ENCODE assay signal across 22 cellular contexts in the genomic region with DNA sequence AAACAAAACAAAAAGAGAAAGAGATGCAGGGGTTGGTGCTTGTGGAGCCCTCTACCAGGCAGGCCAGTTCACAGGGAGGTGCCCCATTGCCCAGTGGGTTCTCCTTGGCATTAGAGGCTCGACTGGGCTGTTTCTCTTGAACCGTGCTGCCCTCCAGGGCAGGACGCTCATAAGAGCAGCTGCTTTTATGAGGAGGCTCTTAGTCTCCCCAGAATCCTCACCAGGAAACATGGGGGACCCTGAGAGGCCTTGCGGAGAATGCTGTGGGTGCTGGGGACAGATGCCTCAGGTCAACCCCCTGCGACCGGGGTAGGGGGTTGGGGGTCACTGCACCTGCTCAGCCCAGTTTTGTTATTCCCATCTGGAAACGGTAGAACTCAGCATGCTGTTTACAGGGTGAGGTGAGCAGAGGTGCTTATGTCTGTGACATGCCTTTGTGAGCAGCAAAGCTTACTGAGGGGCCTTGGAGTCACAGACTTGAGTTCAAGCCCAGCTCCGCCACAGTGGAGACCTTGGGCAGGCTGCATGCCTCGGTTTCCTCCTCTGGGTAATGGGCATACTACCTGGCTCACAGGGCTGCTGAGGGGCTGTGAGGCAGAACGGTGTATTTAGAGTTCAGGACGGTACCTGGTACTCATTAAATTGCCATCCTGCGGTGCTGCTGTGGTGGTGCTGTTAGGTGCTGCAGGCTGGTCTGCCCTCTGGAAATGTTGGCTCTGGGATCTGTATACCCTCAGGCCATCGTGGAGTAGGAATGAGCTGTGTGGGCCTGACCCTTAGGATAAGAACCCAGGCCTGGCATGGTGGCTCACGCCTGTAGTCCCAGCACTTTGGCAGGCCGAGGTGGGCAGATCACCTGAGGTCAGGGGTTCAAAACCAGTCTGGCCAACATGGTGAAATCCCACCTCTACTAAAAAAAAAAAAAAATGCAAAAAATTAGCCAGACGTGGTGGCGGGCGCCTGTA. TPM values are rescaled to one million over a fixed set of nuclear protein-coding genes. Genes with fewer than 3 reads are reported as not detected.
DNase-seq lines count a peak whose midpoint lies in the region; ATAC-seq and TF ChIP-seq lines count a peak whose summit lies in the region.
"Had no signal": no experiment of that assay in that cellular context is flagged by ENCODE, and none has a peak within 500 bp of the region (broad histone marks: within the 10 kb centered on the region; RNA-seq: fewer than 3 reads in every experiment).

No MANE protein-coding gene starts in this region.

- H3K4me3 Mint-ChIP-seq in activated CD4-positive, alpha-beta T cell treated with anti-CD3 and anti-CD28 coated beads, Interleukin-2, amount 10 ng/mL, durations not matched to agents 7 days and 5 days: no peak overlapping the region
- no peak overlapping the region for H3K4me3 Mint-ChIP-seq in endothelial cell (ENCODE audit: unreplicated experiment)
- H3K4me3 Mint-ChIP-seq: activated CD8-positive, alpha-beta T cell treated with anti-CD3 and anti-CD28 coated beads for 36 hours had no signal

- no peaks in the 10 kb centered on the region for H3K36me3 Mint-ChIP-seq in activated CD4-positive, alpha-beta T cell treated with anti-CD3 and anti-CD28 coated beads, Interleukin-2, amount 10 ng/mL, durations not matched to agents 7 days and 5 days (ENCODE audit: low read depth)
- H3K36me3 Mint-ChIP-seq in endothelial cell (ENCODE audit: low read depth, unreplicated experiment): no peaks in the 10 kb centered on the region
- H3K36me3 Mint-ChIP-seq: naive B cell had no signal

- H3K27ac ChIP-seq in Peyer's patch: peak overlapping the region in 3 of 4 donors; percentile 81 to 95 (median 88)
- H3K27ac ChIP-seq in gastroesophageal sphincter: peak overlapping the region in 3 of 4 donors; percentile 26 to 80 (median 77)
- peak overlapping the region in 3 of 8 donors; percentile 92 to 94 (median 93) for H3K27ac ChIP-seq in spleen
- H3K27ac ChIP-seq: brain microvascular endothelial cell, RWPE1 had no signal

- intact Hi-C loops in spleen (cut with DNase I; ENCODE audit: low total_unique reads): no loop called here

- no peak overlapping the region for H3K4me3 ChIP-seq in Peyer's patch
- no peak overlapping the region for H3K4me3 ChIP-seq in gastroesophageal sphincter
- H3K4me3 ChIP-seq in spleen: no peak overlapping the region

- peaks cover 20 to 67% (median 28%) of the 10 kb centered on the region in 4 donors for H3K4me1 ChIP-seq in Peyer's patch
- H3K4me1 ChIP-seq in gastroesophageal sphincter: peaks cover 6 to 98% (median 29%) of the 10 kb centered on the region in 3 donors
- peaks cover 52 to 99% (median 93%) of the 10 kb centered on the region in 6 donors for H3K4me1 ChIP-seq in spleen

- H3K36me3 ChIP-seq in Peyer's patch: no peaks in the 10 kb centered on the region
- no peaks in the 10 kb centered on the region for H3K36me3 ChIP-seq in gastroesophageal sphincter
- no peaks in the 10 kb centered on the region for H3K36me3 ChIP-seq in spleen
- H3K36me3 ChIP-seq: brain microvascular endothelial cell had no signal

- no peaks in the 10 kb centered on the region for H3K27me3 ChIP-seq in Peyer's patch
- no peaks in the 10 kb centered on the region for H3K27me3 ChIP-seq in gastroesophageal sphincter
- no peaks in the 10 kb centered on the region for H3K27me3 ChIP-seq in spleen (replicated peaks in 1 of 7)
- H3K27me3 ChIP-seq: brain microvascular endothelial cell had no signal

- TF ChIP-seq POLR2A in Peyer's patch (IDR thresholded peaks at IDR 0.05): no peak
- TF ChIP-seq POLR2A in gastroesophageal sphincter (IDR thresholded peaks at IDR 0.05): no peak
- no peak for TF ChIP-seq POLR2A in spleen (IDR thresholded peaks at IDR 0.05)

- no peak for TF ChIP-seq EP300 in gastroesophageal sphincter (IDR thresholded peaks at IDR 0.05)

- DNase-seq in activated CD4-positive, alpha-beta T cell treated with anti-CD3 and anti-CD28 coated beads, Interleukin-2, amount 10 ng/mL, durations not matched to agents 7 days and 5 days: no peak
- no peak for DNase-seq in activated CD4-positive, alpha-beta T cell treated with anti-CD3 and anti-CD28 coated beads, Interleukin-2, amount 50 U/mL, for 1 hour
- DNase-seq in Peyer's patch: no peak
- peak; percentile 73 for DNase-seq in spleen
- DNase-seq in NCI-H748 (lab: John Stamatoyannopoulos, UW; ENCODE audit: unreplicated experiment): no peak
- DNase-seq in endothelial cell (ENCODE audit: low spot score): no peak
- DNase-seq: activated CD8-positive, alpha-beta T cell treated with anti-CD3 and anti-CD28 coated beads for 36 hours; activated T-cell treated with anti-CD3 and anti-CD28 coated beads, Interleukin-2, amount 50 U/mL, for 4 hours; brain microvascular endothelial cell; C1 segment of cervical spinal cord; DMS79 treated with DMSO at 0.1 percent for 48 hours; hippocampal formation; islet precursor cell; KBM-7; MV-4-11; naive B cell; NCI-H187 treated with DMSO at 0.1 percent for 48 hours; NK-92 treated with Interleukin-12 subunit alpha and Interleukin-12 subunit beta, amount 100 ng/mL, for 24 hours had no signal

- no peaks in the 10 kb centered on the region for H3K27me3 Mint-ChIP-seq in activated CD4-positive, alpha-beta T cell treated with anti-CD3 and anti-CD28 coated beads, Interleukin-2, amount 10 ng/mL, durations not matched to agents 7 days and 5 days
- peaks cover 2% of the 10 kb centered on the region for H3K27me3 Mint-ChIP-seq in endothelial cell (ENCODE audit: unreplicated experiment)
- H3K27me3 Mint-ChIP-seq: activated CD8-positive, alpha-beta T cell treated with anti-CD3 and anti-CD28 coated beads for 36 hours; naive B cell; progenitor cell of endocrine pancreas had no signal

- WGBS in gastroesophageal sphincter (ENCODE audit: low coverage in 1 of 2), 2 donors: 94% methylated on average over 5 of the region's 18 CpGs; no CpG with 5 or more reads in 1 of the 2 donors
- 93 to 95% (median 94%) methylated on average over 15 to 18 of the region's 18 CpGs for WGBS in spleen, 5 donors

- no peaks in the 10 kb centered on the region for H3K9me3 Mint-ChIP-seq in activated CD4-positive, alpha-beta T cell treated with anti-CD3 and anti-CD28 coated beads, Interleukin-2, amount 10 ng/mL, durations not matched to agents 7 days and 5 days
- no peaks in the 10 kb centered on the region for H3K9me3 Mint-ChIP-seq in endothelial cell (ENCODE audit: unreplicated experiment)
- H3K9me3 Mint-ChIP-seq: activated CD8-positive, alpha-beta T cell treated with anti-CD3 and anti-CD28 coated beads for 36 hours; activated T-cell treated with anti-CD3 and anti-CD28 coated beads, Interleukin-2, amount 50 U/mL, for 4 hours; naive B cell had no signal

- ATAC-seq in gastroesophageal sphincter (no peak), GM18868 (IDR thresholded peaks at IDR 0.05; ENCODE audit: unreplicated experiment) (no peak)
- ATAC-seq: activated CD8-positive, alpha-beta T cell treated with anti-CD3 and anti-CD28 coated beads for 36 hours; activated T-cell treated with anti-CD3 and anti-CD28 coated beads, Interleukin-2, amount 50 U/mL, for 4 hours had no signal

- POLR2A ChIA-PET in activated CD4-positive, alpha-beta T cell treated with anti-CD3 and anti-CD28 coated beads, Interleukin-2, amount 10 ng/mL, durations not matched to agents 7 days and 5 days (lab: Charles Lee): no interaction called here

- no peaks in the 10 kb centered on the region for H3K9me3 ChIP-seq in Peyer's patch
- no peaks in the 10 kb centered on the region for H3K9me3 ChIP-seq in gastroesophageal sphincter
- H3K9me3 ChIP-seq in spleen: no peaks in the 10 kb centered on the region

- peaks cover 76% of the 10 kb centered on the region for H3K4me1 Mint-ChIP-seq in activated CD4-positive, alpha-beta T cell treated with anti-CD3 and anti-CD28 coated beads, Interleukin-2, amount 10 ng/mL, durations not matched to agents 7 days and 5 days
- peaks cover 35% of the 10 kb centered on the region for H3K4me1 Mint-ChIP-seq in endothelial cell (ENCODE audit: unreplicated experiment)

- CTCF ChIA-PET in activated CD4-positive, alpha-beta T cell treated with anti-CD3 and anti-CD28 coated beads, Interleukin-2, amount 10 ng/mL, durations not matched to agents 7 days and 5 days (lab: Charles Lee): interaction anchor here (0.6 to 2.1 kb wide), 7 partner anchors 10 to 240 kb away, joined by 3 to 6 read pairs (median 4); no protein-coding TSS in a partner anchor

- TF ChIP-seq CTCF in Peyer's patch (IDR thresholded peaks at IDR 0.05): no peak
- TF ChIP-seq CTCF in gastroesophageal sphincter (IDR thresholded peaks at IDR 0.05): no peak
- no peak for TF ChIP-seq CTCF in spleen (IDR thresholded peaks at IDR 0.05 in 8 of 11, conservative IDR thresholded peaks at IDR 0.05 in 3 of 11)
- no peak for TF ChIP-seq CTCF in endothelial cell (IDR thresholded peaks at IDR 0.05; ENCODE audit: unreplicated experiment)

- peak overlapping the region; percentile 71 for H3K27ac Mint-ChIP-seq in activated CD4-positive, alpha-beta T cell treated with anti-CD3 and anti-CD28 coated beads, Interleukin-2, amount 10 ng/mL, durations not matched to agents 7 days and 5 days
- no peak overlapping the region for H3K27ac Mint-ChIP-seq in endothelial cell (ENCODE audit: unreplicated experiment)
- H3K27ac Mint-ChIP-seq: progenitor cell of endocrine pancreas had no signal

RNA-seq across cellular contexts. Expression of gene TBC1D14, which starts 5.7 kb away (rescaled TPM):
- 10 to 100 TPM; 50.1 to 50.2 TPM for total RNA-seq in activated CD4-positive, alpha-beta T cell treated with anti-CD3 and anti-CD28 coated beads, Interleukin-2, amount 10 ng/mL, durations not matched to agents 7 days and 5 days
- total RNA-seq in Peyer's patch (10 to 100 TPM; 44.8 to 67.7 (median 55.7) TPM), gastroesophageal sphincter (10 to 100 TPM; 42.5 to 54.2 (median 45.0) TPM), spleen (100 to 1,000 TPM in 1 of 7 donors, 10 to 100 TPM in 6; 45.7 to 114 (median 79.2) TPM), endothelial cell (ENCODE audit: unreplicated experiment) (33.0 TPM)
- polyA plus RNA-seq in spleen: 10 to 100 TPM; 13.7 to 24.0 (median 18.2) TPM
